Comparison of ENCODE assay signal across 26 cellular contexts in the genomic region with DNA sequence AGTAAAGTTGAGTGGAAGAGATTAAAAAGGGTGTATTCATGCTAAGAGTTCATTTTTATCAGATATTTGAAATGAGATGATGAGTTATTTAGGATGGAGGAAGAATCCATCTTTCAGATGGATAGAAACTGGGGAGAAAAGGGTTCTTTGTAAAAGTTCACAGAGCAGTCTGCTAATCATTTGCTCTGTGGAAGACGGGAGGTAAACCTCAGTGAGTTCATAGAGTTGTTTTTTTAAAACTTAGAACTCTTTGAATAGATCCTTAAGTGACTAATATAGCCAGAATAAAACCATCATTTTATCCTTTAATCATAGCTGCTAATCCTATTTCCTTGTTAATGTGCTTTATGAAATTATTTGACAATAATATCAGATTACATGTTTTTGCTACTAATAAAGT. TPM values are rescaled to one million over a fixed set of nuclear protein-coding genes. Genes with fewer than 3 reads are reported as not detected.
DNase-seq lines count a peak whose midpoint lies in the region; ATAC-seq, FAIRE-seq and TF ChIP-seq lines count a peak whose summit lies in the region.
"Had no signal": no experiment of that assay in that cellular context is flagged by ENCODE, and none has a peak within 500 bp of the region (broad histone marks: within the 10 kb centered on the region; RNA-seq: fewer than 3 reads in every experiment).

No MANE protein-coding gene starts in this region.

- intact Hi-C loops in CD4-positive, alpha-beta T cell (cut with DNase I, micrococcal nuclease) = no loop called here
- intact Hi-C loops in posterior cingulate gyrus (cut with DNase I) = no loop called here

- H3K9me3 Mint-ChIP-seq in CD4-positive, alpha-beta T cell = peaks cover 4% of the 10 kb centered on the region
- peaks cover 0 to 5% (median 0%) of the 10 kb centered on the region in 3 donors for H3K9me3 Mint-ChIP-seq in T-cell
- H3K9me3 Mint-ChIP-seq: dendritic cell treated with granulocyte-macrophage colony-stimulating factor and Interleukin-4, amounts not matched to agents 40 ng/mL and 50 ng/mL, for 4 days; endodermal cell had no signal

- peaks cover 89% of the 10 kb centered on the region for H3K4me1 Mint-ChIP-seq in CD4-positive, alpha-beta T cell (ENCODE audit: low read depth)
- peaks cover 89 to 91% (median 90%) of the 10 kb centered on the region in 3 donors for H3K4me1 Mint-ChIP-seq in T-cell

- peak; percentile 18 for FAIRE-seq in A549 (lab: Jason Lieb, UNC)

- H3K27me3 Mint-ChIP-seq in CD4-positive, alpha-beta T cell = no peaks in the 10 kb centered on the region
- no peaks in the 10 kb centered on the region for H3K27me3 Mint-ChIP-seq in T-cell
- H3K27me3 Mint-ChIP-seq: activated B cell treated with CpG ODN at 0.5 μM for 24 hours; dendritic cell treated with granulocyte-macrophage colony-stimulating factor and Interleukin-4, amounts not matched to agents 40 ng/mL and 50 ng/mL, for 4 days had no signal

- H3K27ac ChIP-seq in A549 (no peak overlapping the region), suprapubic skin (no peak overlapping the region)
- H3K27ac ChIP-seq in CD4-positive, alpha-beta T cell (ENCODE audit: low read depth, low read length) = no peak overlapping the region
- H3K27ac ChIP-seq: BLaER1, GM23248, prostate gland, SJSA1, upper lobe of left lung had no signal

- H3K27ac Mint-ChIP-seq in CD4-positive, alpha-beta T cell = peak overlapping the region; percentile 82
- peak overlapping the region; percentile 62 to 82 for H3K27ac Mint-ChIP-seq in T-cell
- H3K27ac Mint-ChIP-seq: activated B cell treated with CpG ODN at 0.5 μM for 24 hours, endodermal cell had no signal

- POLR2A ChIA-PET in A549 (lab: Yijun Ruan, JAX) (no interaction called here), T-cell (lab: Charles Lee) (interaction anchor here (0.6 to 1.3 kb wide), 5 partner anchors 8 to 225 kb away, joined by 3 to 5 read pairs (median 3); no protein-coding TSS in a partner anchor)
- POLR2A ChIA-PET in CD4-positive, alpha-beta T cell (lab: Charles Lee) = interaction anchor here (1.3 kb wide), 2 partner anchors 10 to 61 kb away, joined by 5 to 13 read pairs; no protein-coding TSS in a partner anchor

- H3K4me1 ChIP-seq in A549 (peaks cover 25% of the 10 kb centered on the region), suprapubic skin (peaks cover 15% of the 10 kb centered on the region)
- H3K4me1 ChIP-seq: prostate gland had no signal

- H3K9me3 ChIP-seq in A549 (no peaks in the 10 kb centered on the region), suprapubic skin (no peaks in the 10 kb centered on the region)
- H3K9me3 ChIP-seq in CD4-positive, alpha-beta T cell (ENCODE audit: control insufficient read depth, low read length) = no peaks in the 10 kb centered on the region
- H3K9me3 ChIP-seq: BLaER1, prostate gland, SJSA1, upper lobe of left lung had no signal

- H3K27me3 ChIP-seq in CD4-positive, alpha-beta T cell (ENCODE audit: control insufficient read depth, insufficient read depth, low read length) = no peaks in the 10 kb centered on the region
- no peaks in the 10 kb centered on the region for H3K27me3 ChIP-seq in suprapubic skin
- H3K27me3 ChIP-seq: BLaER1, SJSA1, upper lobe of left lung had no signal

- H3K4me3 ChIP-seq in A549 = no peak overlapping the region
- no peak overlapping the region for H3K4me3 ChIP-seq in suprapubic skin
- H3K4me3 ChIP-seq: BLaER1, GM23248, prostate gland, SJSA1, upper lobe of left lung had no signal

- H3K36me3 Mint-ChIP-seq in CD4-positive, alpha-beta T cell (ENCODE audit: low read depth) = peaks cover 67% of the 10 kb centered on the region
- H3K36me3 Mint-ChIP-seq in T-cell = peaks cover 21% of the 10 kb centered on the region

- WGBS in A549 (ENCODE audit: missing lambda C conversion rate) = 57% methylated on average over 1 of the region's 1 CpG
- WGBS in suprapubic skin = 61% methylated on average over 1 of the region's 1 CpG

- peak overlapping the region; percentile 62 for H3K4me3 Mint-ChIP-seq in CD4-positive, alpha-beta T cell
- H3K4me3 Mint-ChIP-seq in T-cell = peak overlapping the region; percentile 0 to 80 (median 22)
- H3K4me3 Mint-ChIP-seq: activated B cell treated with CpG ODN at 0.5 μM for 24 hours; dendritic cell treated with granulocyte-macrophage colony-stimulating factor and Interleukin-4, amounts not matched to agents 40 ng/mL and 50 ng/mL, for 4 days; endodermal cell had no signal

- TF ChIP-seq EP300 in A549 (IDR thresholded peaks at IDR 0.05) (no peak), suprapubic skin (IDR thresholded peaks at IDR 0.05) (no peak)

- no peak for DNase-seq in A549 (ENCODE audit: low read depth in 1 of 2, low spot score in 1 of 2)
- no peak for DNase-seq in CD4-positive, alpha-beta T cell
- no peak for DNase-seq in T-cell
- peak; percentile 43 for DNase-seq in kidney tubule cell (ENCODE audit: low spot score)
- no peak for DNase-seq in suprapubic skin (ENCODE audit: low spot score in 2 of 2)
- DNase-seq in NCI-H1105 treated with DMSO at 0.1 percent for 48 hours (lab: John Stamatoyannopoulos, UW) = no peak
- DNase-seq in posterior cingulate gyrus = no peak
- DNase-seq in left lobe of liver (ENCODE audit: low spot score) = no peak
- DNase-seq: activated B cell treated with CpG ODN at 0.5 μM for 24 hours; activated CD8-positive, alpha-beta memory T cell treated with anti-CD3 and anti-CD28 coated beads, Interleukin-2, amount 50 U/mL, for 4 hours; Calu3; caudate nucleus; DMS79 treated with DMSO at 0.1 percent for 48 hours; endodermal cell; GF-D8; GM23248; left ventricle myocardium superior; NCI-H1417; NCI-H2029; NCI-H510A treated with DMSO at 0.1 percent for 48 hours; stimulated activated CD4-positive, alpha-beta T cell treated with anti-CD3 and anti-CD28 coated beads, Interleukin-4, amount 100 ng/mL, for 24 hours; upper lobe of left lung had no signal

- TF ChIP-seq CTCF in A549 (IDR thresholded peaks at IDR 0.05) (no peak), suprapubic skin (IDR thresholded peaks at IDR 0.05) (no peak)
- TF ChIP-seq CTCF in CD4-positive, alpha-beta T cell (IDR thresholded peaks at IDR 0.05) = no peak

- H3K36me3 ChIP-seq in suprapubic skin = no peaks in the 10 kb centered on the region
- H3K36me3 ChIP-seq: BLaER1, prostate gland, upper lobe of left lung had no signal

- CTCF ChIA-PET in A549 (lab: Yijun Ruan, JAX) = interaction anchor here (1.0 to 1.4 kb wide), 3 partner anchors 8 to 37 kb away, joined by 3 to 4 read pairs (median 4); no protein-coding TSS in a partner anchor
- CTCF ChIA-PET in CD4-positive, alpha-beta T cell (lab: Charles Lee) = interaction anchor here (1.7 kb wide), 1 partner anchor 68 kb away, joined by 4 read pairs; no protein-coding TSS in a partner anchor
- CTCF ChIA-PET in T-cell (lab: Charles Lee) = interaction anchor here (0.6 to 1.2 kb wide), 4 partner anchors 32 to 416 kb away, joined by 3 to 4 read pairs (median 3); no protein-coding TSS in a partner anchor

- no peak for TF ChIP-seq RAD21 in A549 (conservative IDR thresholded peaks at IDR 0.05 in 1 of 2, IDR thresholded peaks at IDR 0.05 in 1 of 2)

- no peak for ATAC-seq in A549
- ATAC-seq in CD4-positive, alpha-beta T cell (ENCODE audit: poor library complexity) = no peak
- no peak for ATAC-seq in T-cell (replicated peaks in 1 of 4)
- ATAC-seq in left lobe of liver = no peak
- ATAC-seq: left ventricle myocardium superior had no signal

- no peak overlapping the region for H3K4me2 ChIP-seq in A549
- H3K4me2 ChIP-seq: BLaER1 had no signal

- no peak for TF ChIP-seq POLR2A in A549 (IDR thresholded peaks at IDR 0.05; ENCODE audit: low read length)
- no peak for TF ChIP-seq POLR2A in suprapubic skin (IDR thresholded peaks at IDR 0.05)

TF ChIP-seq in A549, 52 proteins besides CTCF, POLR2A, EP300 and RAD21:
- TF ChIP-seq FOSB (CRISPR knock-in tag; IDR thresholded peaks at IDR 0.05) (no peak), HEYL (CRISPR knock-in tag; IDR thresholded peaks at IDR 0.05) (no peak), EHF (CRISPR knock-in tag; IDR thresholded peaks at IDR 0.05) (no peak), RARB (CRISPR knock-in tag; IDR thresholded peaks at IDR 0.05) (no peak), HDAC2 (IDR thresholded peaks at IDR 0.05) (no peak), HES2 (IDR thresholded peaks at IDR 0.05) (no peak)
TF ChIP-seq in A549: peak in this region for 0.

RNA-seq across cellular contexts. Expression of gene RASA2, which starts 5.1 kb away (rescaled TPM):
- 9.2 and 12.0 TPM in 2 replicates for polyA plus RNA-seq in A549 (2011; rRNA removed)
- 2.0 and 2.1 TPM in 2 replicates for polyA plus RNA-seq in A549 (2012; cell fraction: cytosol; rRNA removed)
- 2.7 and 3.1 TPM in 2 replicates for polyA plus RNA-seq in A549 (2012; cell fraction: nucleus; rRNA removed)
- polyA plus RNA-seq in A549 (2017; fragmentation: RNase III; extraction: RNeasy Plus Mini Kit Qiagen cat#74134 plus additional on column Dnase treatment) = 5.0 to 6.8 TPM (median 6.7 TPM) in 3 replicates
- polyA minus RNA-seq in A549 (2011; rRNA and poly(A)+ RNA removed) = 4.9 and 7.9 TPM in 2 replicates
- 10 to 100 TPM; 96.1 to 96.4 TPM for total RNA-seq in CD4-positive, alpha-beta T cell
- total RNA-seq in T-cell = 10 to 100 TPM; 52.7 to 80.0 (median 62.6) TPM
- 10 to 100 TPM; 14.3 to 48.6 (median 24.0) TPM for total RNA-seq in suprapubic skin
- total RNA-seq in left lobe of liver = 3.7 TPM
